In the genomic region with DNA sequence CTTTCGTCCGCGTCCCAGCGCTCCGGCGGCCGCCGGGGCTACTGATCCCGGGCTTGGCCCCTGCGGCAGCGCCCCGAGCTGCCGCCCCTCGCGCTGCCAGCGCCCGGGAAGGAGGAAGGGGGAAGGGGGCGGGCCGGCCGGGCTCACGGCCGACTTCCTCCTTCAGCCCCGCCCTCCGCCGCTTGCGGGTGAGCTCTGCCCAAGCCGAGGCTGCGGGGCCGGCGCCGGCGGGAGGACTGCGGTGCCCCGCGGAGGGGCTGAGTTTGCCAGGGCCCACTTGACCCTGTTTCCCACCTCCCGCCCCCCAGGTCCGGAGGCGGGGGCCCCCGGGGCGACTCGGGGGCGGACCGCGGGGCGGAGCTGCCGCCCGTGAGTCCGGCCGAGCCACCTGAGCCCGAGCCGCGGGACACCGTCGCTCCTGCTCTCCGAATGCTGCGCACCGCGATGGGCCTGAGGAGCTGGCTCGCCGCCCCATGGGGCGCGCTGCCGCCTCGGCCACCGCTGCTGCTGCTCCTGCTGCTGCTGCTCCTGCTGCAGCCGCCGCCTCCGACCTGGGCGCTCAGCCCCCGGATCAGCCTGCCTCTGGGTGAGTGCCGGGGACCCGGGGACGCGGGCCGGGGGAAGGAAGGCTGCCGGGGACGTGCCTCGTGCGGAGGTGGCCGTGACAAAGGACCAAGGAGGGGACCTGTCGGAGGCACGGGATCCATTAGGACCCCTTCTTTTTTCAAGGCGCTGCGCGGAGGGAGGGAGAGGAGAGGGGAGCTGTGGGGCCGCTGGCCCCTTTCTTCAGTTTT, we compare ENCODE assay signal across 8 cellular contexts. TPM values are rescaled to one million over a fixed set of nuclear protein-coding genes. Genes with fewer than 3 reads are reported as not detected.
DNase-seq lines count a peak whose midpoint lies in the region; ATAC-seq and TF ChIP-seq lines count a peak whose summit lies in the region.

A gene with protein sequence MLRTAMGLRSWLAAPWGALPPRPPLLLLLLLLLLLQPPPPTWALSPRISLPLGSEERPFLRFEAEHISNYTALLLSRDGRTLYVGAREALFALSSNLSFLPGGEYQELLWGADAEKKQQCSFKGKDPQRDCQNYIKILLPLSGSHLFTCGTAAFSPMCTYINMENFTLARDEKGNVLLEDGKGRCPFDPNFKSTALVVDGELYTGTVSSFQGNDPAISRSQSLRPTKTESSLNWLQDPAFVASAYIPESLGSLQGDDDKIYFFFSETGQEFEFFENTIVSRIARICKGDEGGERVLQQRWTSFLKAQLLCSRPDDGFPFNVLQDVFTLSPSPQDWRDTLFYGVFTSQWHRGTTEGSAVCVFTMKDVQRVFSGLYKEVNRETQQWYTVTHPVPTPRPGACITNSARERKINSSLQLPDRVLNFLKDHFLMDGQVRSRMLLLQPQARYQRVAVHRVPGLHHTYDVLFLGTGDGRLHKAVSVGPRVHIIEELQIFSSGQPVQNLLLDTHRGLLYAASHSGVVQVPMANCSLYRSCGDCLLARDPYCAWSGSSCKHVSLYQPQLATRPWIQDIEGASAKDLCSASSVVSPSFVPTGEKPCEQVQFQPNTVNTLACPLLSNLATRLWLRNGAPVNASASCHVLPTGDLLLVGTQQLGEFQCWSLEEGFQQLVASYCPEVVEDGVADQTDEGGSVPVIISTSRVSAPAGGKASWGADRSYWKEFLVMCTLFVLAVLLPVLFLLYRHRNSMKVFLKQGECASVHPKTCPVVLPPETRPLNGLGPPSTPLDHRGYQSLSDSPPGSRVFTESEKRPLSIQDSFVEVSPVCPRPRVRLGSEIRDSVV (plus strand): TSS at position 181 of the 794 bp plus-strand sequence. CDS start 249 bp downstream, at position 430.

- H3K27me3 ChIP-seq in cardiac muscle cell (no peaks in the 10 kb centered on the region), trophoblast cell (ENCODE audit: insufficient read depth, low read length) (no peaks in the 10 kb centered on the region), upper lobe of left lung (no peaks in the 10 kb centered on the region)

- H2BK12ac ChIP-seq in trophoblast cell (ENCODE audit: low read length) = peak within 1 kb of the TSS; percentile 12

- WGBS in trophoblast cell (ENCODE audit: extremely low coverage, insufficient coverage, insufficient read length) = no CpG with 5 or more reads among the region's 86 CpGs
- WGBS in upper lobe of left lung, 2 donors = 1% methylated on average over 23 of the region's 86 CpGs; no CpG with 5 or more reads in 1 of the 2 donors

- H2BK5ac ChIP-seq in trophoblast cell (ENCODE audit: low read depth, low read length, poor library complexity) = peak within 1 kb of the TSS; percentile 62

- TF ChIP-seq POLR2A in upper lobe of left lung (IDR thresholded peaks at IDR 0.05) = peak in 1 of 4 donors; percentile 71

- no peaks in the 10 kb centered on the region for H3K9me3 Mint-ChIP-seq in IgD-negative memory B cell
- H3K9me3 Mint-ChIP-seq in activated naive CD8-positive, alpha-beta T cell treated with anti-CD3 and anti-CD28 coated beads for 36 hours = no peaks in the 10 kb centered on the region

- H2BK120ac ChIP-seq in trophoblast cell (ENCODE audit: insufficient read depth, low read length, poor library complexity) = peak within 1 kb of the TSS; percentile 67

- H3K27me3 Mint-ChIP-seq in IgD-negative memory B cell = no peaks in the 10 kb centered on the region
- no peaks in the 10 kb centered on the region for H3K27me3 Mint-ChIP-seq in activated naive CD8-positive, alpha-beta T cell treated with anti-CD3 and anti-CD28 coated beads for 36 hours

- H3K18ac ChIP-seq in trophoblast cell (ENCODE audit: low read length) = peak within 1 kb of the TSS; percentile 62

- peak within 1 kb of the TSS; percentile 41 for H2AFZ ChIP-seq in trophoblast cell (ENCODE audit: insufficient read depth, low read length, poor library complexity)

- H3K36me3 Mint-ChIP-seq in IgD-negative memory B cell = peaks cover 6% of the 10 kb centered on the region
- no peaks in the 10 kb centered on the region for H3K36me3 Mint-ChIP-seq in activated naive CD8-positive, alpha-beta T cell treated with anti-CD3 and anti-CD28 coated beads for 36 hours

- peak within 1 kb of the TSS; percentile 79 for H4K12ac ChIP-seq in trophoblast cell (ENCODE audit: low read depth, low read length)

- peak within 1 kb of the TSS; percentile 60 for H3K9ac ChIP-seq in trophoblast cell (ENCODE audit: low read length)

- peak within 1 kb of the TSS; percentile 87 for H3K4me3 ChIP-seq in cardiac muscle cell
- peak within 1 kb of the TSS; percentile 91 for H3K4me3 ChIP-seq in trophoblast cell (ENCODE audit: low read depth, low read length)
- H3K4me3 ChIP-seq in upper lobe of left lung = peak within 1 kb of the TSS; percentile 67 to 82 (median 73)

- peak; percentile 80 for DNase-seq in Daoy (ENCODE audit: low read depth)
- DNase-seq in SKM-1 treated with dmso at 0.1 percent for 144 hours (lab: John Stamatoyannopoulos, UW; ENCODE audit: unreplicated experiment) = peak; percentile 61
- peak; percentile 81 for DNase-seq in activated naive CD8-positive, alpha-beta T cell treated with anti-CD3 and anti-CD28 coated beads for 36 hours
- peak; percentile 56 to 91 for DNase-seq in cardiac muscle cell (ENCODE audit: low read depth in 1 of 2, low spot score in 1 of 2)
- DNase-seq in trophoblast cell = peak; percentile 34 to 69
- peak; percentile 89 to 95 for DNase-seq in upper lobe of left lung

- peaks cover 5% of the 10 kb centered on the region for H3K79me2 ChIP-seq in trophoblast cell (ENCODE audit: control insufficient read depth, insufficient read depth, low read length, poor library complexity)

- peaks cover 18% of the 10 kb centered on the region for H3K4me1 ChIP-seq in cardiac muscle cell (ENCODE audit: low read depth)
- H3K4me1 ChIP-seq in trophoblast cell (ENCODE audit: control insufficient read depth in 1 of 2, insufficient read depth in 2 of 2, low read length in 2 of 2) = peaks cover 4 to 11% of the 10 kb centered on the region in 2 experiments
- H3K4me1 ChIP-seq in upper lobe of left lung = peaks cover 20 to 48% (median 27%) of the 10 kb centered on the region in 4 donors

- H3K36me3 ChIP-seq in cardiac muscle cell (no peaks in the 10 kb centered on the region), trophoblast cell (ENCODE audit: control insufficient read depth in 1 of 2, insufficient read depth in 2 of 2, low read length in 2 of 2) (peaks cover under 1 to 5% of the 10 kb centered on the region in 2 experiments), upper lobe of left lung (peaks cover 0 to 20% (median 1%) of the 10 kb centered on the region in 4 donors)

- H2AK5ac ChIP-seq in trophoblast cell (ENCODE audit: low read length) = no peak within 1 kb of the TSS

- H3K4me3 Mint-ChIP-seq in IgD-negative memory B cell = peak within 1 kb of the TSS; percentile 92 to 99 (median 97)
- peak within 1 kb of the TSS; percentile 84 for H3K4me3 Mint-ChIP-seq in activated naive CD8-positive, alpha-beta T cell treated with anti-CD3 and anti-CD28 coated beads for 36 hours

- H3K4me1 Mint-ChIP-seq in IgD-negative memory B cell = peaks cover 37 to 60% (median 39%) of the 10 kb centered on the region in 3 donors
- H3K4me1 Mint-ChIP-seq in activated naive CD8-positive, alpha-beta T cell treated with anti-CD3 and anti-CD28 coated beads for 36 hours = peaks cover 13% of the 10 kb centered on the region

- H3K27ac Mint-ChIP-seq in IgD-negative memory B cell = peak within 1 kb of the TSS; percentile 77 to 95 (median 90)
- H3K27ac Mint-ChIP-seq in activated naive CD8-positive, alpha-beta T cell treated with anti-CD3 and anti-CD28 coated beads for 36 hours = peak within 1 kb of the TSS; percentile 69

- no peak for TF ChIP-seq EP300 in upper lobe of left lung (IDR thresholded peaks at IDR 0.05)

- no peak for TF ChIP-seq CTCF in cardiac muscle cell (IDR thresholded peaks at IDR 0.05; ENCODE audit: low read depth, low read length)
- peak in 2 of 6 experiments; percentile 10 to 22 for TF ChIP-seq CTCF in upper lobe of left lung (IDR thresholded peaks at IDR 0.05)

- H3K9me3 ChIP-seq in cardiac muscle cell (ENCODE audit: low read depth) (no peaks in the 10 kb centered on the region), trophoblast cell (ENCODE audit: insufficient read depth, low read depth, low read length) (peaks cover 3% of the 10 kb centered on the region), upper lobe of left lung (no peaks in the 10 kb centered on the region)

- H3K14ac ChIP-seq in trophoblast cell (ENCODE audit: low read length) = peak within 1 kb of the TSS; percentile 71

- no peak within 1 kb of the TSS for H3K23ac ChIP-seq in trophoblast cell (ENCODE audit: low read length)

- no peak within 1 kb of the TSS for H3K4ac ChIP-seq in trophoblast cell (ENCODE audit: low read depth, low read length)

- H4K8ac ChIP-seq in trophoblast cell (ENCODE audit: low read depth, low read length) = peak within 1 kb of the TSS; percentile 92

- H3K27ac ChIP-seq in cardiac muscle cell (peak within 1 kb of the TSS; percentile 73), trophoblast cell (ENCODE audit: low read depth, low read length) (no peak within 1 kb of the TSS), upper lobe of left lung (peak within 1 kb of the TSS; percentile 68 to 89 (median 81))

- H3K4me2 ChIP-seq in trophoblast cell (ENCODE audit: low read length) = peak within 1 kb of the TSS; percentile 93

- peak; percentile 81 for ATAC-seq in GM21526 (IDR thresholded peaks at IDR 0.05; ENCODE audit: low FRiP score, unreplicated experiment)
- ATAC-seq in upper lobe of left lung (ENCODE audit: low FRiP score in 2 of 2) = peak; percentile 83 to 94

- peaks cover 8% of the 10 kb centered on the region for H3K79me1 ChIP-seq in trophoblast cell (ENCODE audit: low read length)

- peak within 1 kb of the TSS; percentile 77 for H4K91ac ChIP-seq in trophoblast cell (ENCODE audit: low read depth, low read length)

RNA-seq across cellular contexts. Expression of the gene that starts here (rescaled TPM):
- 16.2 and 31.4 TPM in 2 replicates for total RNA-seq in Daoy (2014; rRNA removed; shearing (Covaris generic))
- polyA plus RNA-seq in IgD-negative memory B cell (191 TPM), cardiac muscle cell (43.1 and 44.9 TPM in 2 replicates)
- 1 to 10 TPM; 3.0 to 4.1 TPM for total RNA-seq in activated naive CD8-positive, alpha-beta T cell treated with anti-CD3 and anti-CD28 coated beads for 36 hours
- total RNA-seq in cardiac muscle cell (38.0 and 39.3 TPM in 2 replicates), upper lobe of left lung (10 to 100 TPM; 47.6 to 81.3 (median 55.9) TPM)
- 20.8 and 21.0 TPM in 2 replicates for polyA plus RNA-seq in trophoblast cell (2013)
